In genomic region chr6:73505142-73505541, GRCh38 we compare ENCODE assay signal across 3 cellular contexts.
TF ChIP-seq lines count a peak whose summit lies in the region.

No MANE protein-coding gene starts in this region.

TF ChIP-seq in HEK293, 187 proteins besides CTCF, POLR2A, EP300 and RAD21:
- TF ChIP-seq ZNF48 (tag by site-specific recombination; IDR thresholded peaks at IDR 0.05) (no peak), REST (tag by site-specific recombination; IDR thresholded peaks at IDR 0.05) (no peak), ZNF280D (tag by site-specific recombination; IDR thresholded peaks at IDR 0.05) (no peak), ZNF146 (tag by site-specific recombination; IDR thresholded peaks at IDR 0.05) (peak; percentile 98)
- TF ChIP-seq, protein P1, sequence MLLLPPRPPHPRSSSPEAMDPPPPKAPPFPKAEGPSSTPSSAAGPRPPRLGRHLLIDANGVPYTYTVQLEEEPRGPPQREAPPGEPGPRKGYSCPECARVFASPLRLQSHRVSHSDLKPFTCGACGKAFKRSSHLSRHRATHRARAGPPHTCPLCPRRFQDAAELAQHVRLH (tag by site-specific recombination; IDR thresholded peaks at IDR 0.05): peak; percentile 72; the same call in 1 of the 2 replicates
TF ChIP-seq in HEK293: peak in this region for 2.

TF ChIP-seq in GM12878, 131 proteins besides CTCF, POLR2A, EP300 and RAD21:
- TF ChIP-seq SREBF2 (IDR thresholded peaks at IDR 0.05; ENCODE audit: low read length) (no peak), ZNF217 (IDR thresholded peaks at IDR 0.05) (0 out of 2 replicates have a peak, but pooled peaks have one; percentile 32)
- TF ChIP-seq, protein P2, sequence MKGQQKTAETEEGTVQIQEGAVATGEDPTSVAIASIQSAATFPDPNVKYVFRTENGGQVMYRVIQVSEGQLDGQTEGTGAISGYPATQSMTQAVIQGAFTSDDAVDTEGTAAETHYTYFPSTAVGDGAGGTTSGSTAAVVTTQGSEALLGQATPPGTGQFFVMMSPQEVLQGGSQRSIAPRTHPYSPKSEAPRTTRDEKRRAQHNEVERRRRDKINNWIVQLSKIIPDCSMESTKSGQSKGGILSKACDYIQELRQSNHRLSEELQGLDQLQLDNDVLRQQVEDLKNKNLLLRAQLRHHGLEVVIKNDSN (IDR thresholded peaks at IDR 0.05; ENCODE audit: borderline replicate concordance, extremely low read length, insufficient read depth, low read depth, low read length): no peak
TF ChIP-seq in GM12878: peak in this region for 1.

TF ChIP-seq in K562, 482 proteins besides CTCF, POLR2A, EP300 and RAD21:
- no peak for TF ChIP-seq DACH1 (IDR thresholded peaks at IDR 0.05; ENCODE audit: partially characterized antibody)
- peak; percentile 90 for TF ChIP-seq ZNF146 (CRISPR knock-in tag; IDR thresholded peaks at IDR 0.05; ENCODE audit: unreplicated experiment)
- TF ChIP-seq RBM25 (IDR thresholded peaks at IDR 0.05; ENCODE audit: low read depth, low read length, severe bottlenecking): peak; percentile 47
